In genomic region chr1:224447971-224448370, GRCh38 we compare ENCODE assay signal across 21 cellular contexts. TPM values are rescaled to one million over a fixed set of nuclear protein-coding genes. Genes with fewer than 3 reads are reported as not detected.
A peak's percentile ranks its signal among the peaks of the same experiment; 100 is the strongest.
DNase-seq lines count a peak whose midpoint lies in the region; ATAC-seq and TF ChIP-seq lines count a peak whose summit lies in the region.
"Had no signal": no experiment of that assay in that cellular context is flagged by ENCODE, and none has a peak within 500 bp of the region (broad histone marks: within the 10 kb centered on the region; RNA-seq: fewer than 3 reads in every experiment).

No MANE protein-coding gene starts in this region.

- no peaks in the 10 kb centered on the region for H3K9me3 Mint-ChIP-seq in dendritic cell treated with granulocyte-macrophage colony-stimulating factor and Interleukin-4, amounts not matched to agents 40 ng/mL and 50 ng/mL, for 4 days

- no peak for ATAC-seq in esophagus mucosa
- ATAC-seq: HepG2, Panc1 had no signal

- DNase-seq in mesenchymal stem cell (no peak), suprapubic skin (ENCODE audit: low spot score in 2 of 2) (no peak), thyroid gland (no peak), NCI-H146 treated with DMSO at 0.1 percent for 48 hours (lab: John Stamatoyannopoulos, UW; ENCODE audit: unreplicated experiment) (no peak)
- DNase-seq: BE2C, COR-L47, DND-41, KBM-7, MM.1S, NCI-H1092 treated with DMSO at 0.1 percent for 48 hours, NCI-H1436 treated with DMSO at 0.1 percent for 48 hours, NCI-H2029, NCI-H524 treated with DMSO at 0.1 percent for 48 hours, NCI-H82 had no signal

- no peak overlapping the region for H3K14ac ChIP-seq in mesenchymal stem cell (ENCODE audit: low read length in 2 of 2)

- H3K27ac ChIP-seq in HEK293 (ENCODE audit: extremely low read depth, low read depth, low read length): no peak overlapping the region
- no peak overlapping the region for H3K27ac ChIP-seq in mesenchymal stem cell (ENCODE audit: low read length, poor library complexity, severe bottlenecking)
- H3K27ac ChIP-seq in suprapubic skin: peak overlapping the region; percentile 62
- no peak overlapping the region for H3K27ac ChIP-seq in thyroid gland
- H3K27ac ChIP-seq: HL-60 had no signal

- H3K27me3 ChIP-seq in mesenchymal stem cell (ENCODE audit: control insufficient read depth in 1 of 2, insufficient read depth in 1 of 2, low read length in 2 of 2): no peaks in the 10 kb centered on the region
- H3K27me3 ChIP-seq in suprapubic skin: no peaks in the 10 kb centered on the region
- H3K27me3 ChIP-seq in thyroid gland: no peaks in the 10 kb centered on the region
- H3K27me3 ChIP-seq: BE2C had no signal

- H2AK5ac ChIP-seq in mesenchymal stem cell (ENCODE audit: low read length, severe bottlenecking): no peak overlapping the region

- H3K9ac ChIP-seq in mesenchymal stem cell (ENCODE audit: low read length): peak overlapping the region; percentile 47

- H3K4me1 ChIP-seq in HEK293 (ENCODE audit: control insufficient read depth, insufficient read depth, low read length) (no peaks in the 10 kb centered on the region), mesenchymal stem cell (ENCODE audit: control insufficient read depth, insufficient read depth, low read depth, low read length) (peaks cover 2% of the 10 kb centered on the region), suprapubic skin (peaks cover 15% of the 10 kb centered on the region), thyroid gland (peaks cover 3 to 11% of the 10 kb centered on the region in 2 donors)
- H3K4me1 ChIP-seq: BE2C, HAP-1 had no signal

- no peak for TF ChIP-seq CTCF in HEK293 (tag by site-specific recombination; IDR thresholded peaks at IDR 0.05)
- TF ChIP-seq CTCF in suprapubic skin (IDR thresholded peaks at IDR 0.05): no peak
- TF ChIP-seq CTCF in thyroid gland (IDR thresholded peaks at IDR 0.05): no peak

- no peak overlapping the region for H2BK120ac ChIP-seq in mesenchymal stem cell (ENCODE audit: low read depth, low read length)

- no peak overlapping the region for H3K4ac ChIP-seq in mesenchymal stem cell (ENCODE audit: low read depth in 1 of 2, low read length in 2 of 2)

- POLR2A ChIA-PET in HEK293 (lab: Yijun Ruan, JAX): no interaction called here

- intact Hi-C loops in dendritic cell treated with granulocyte-macrophage colony-stimulating factor and Interleukin-4, amounts not matched to agents 40 ng/mL and 50 ng/mL, for 4 days (cut with micrococcal nuclease): no loop called here
- intact Hi-C loops in thyroid gland (cut with DNase I): no loop called here

- H3K36me3 Mint-ChIP-seq in dendritic cell treated with granulocyte-macrophage colony-stimulating factor and Interleukin-4, amounts not matched to agents 40 ng/mL and 50 ng/mL, for 4 days (ENCODE audit: low read depth): no peaks in the 10 kb centered on the region

- H3K4me1 Mint-ChIP-seq in dendritic cell treated with granulocyte-macrophage colony-stimulating factor and Interleukin-4, amounts not matched to agents 40 ng/mL and 50 ng/mL, for 4 days (ENCODE audit: low read depth): peaks cover 30% of the 10 kb centered on the region

- no peak overlapping the region for H2BK5ac ChIP-seq in mesenchymal stem cell (ENCODE audit: low read depth, low read length, poor library complexity, severe bottlenecking)

- peaks cover 15% of the 10 kb centered on the region for H3K79me1 ChIP-seq in mesenchymal stem cell (replicated peaks; ENCODE audit: low read length, poor library complexity, severe bottlenecking)

- H4K91ac ChIP-seq in mesenchymal stem cell (ENCODE audit: low read length): no peak overlapping the region

- H3K18ac ChIP-seq in mesenchymal stem cell (ENCODE audit: low read depth in 1 of 2, low read length in 2 of 2): no peak overlapping the region

- peak overlapping the region; percentile 9 for H3K4me2 ChIP-seq in mesenchymal stem cell (ENCODE audit: low read length, poor library complexity, severe bottlenecking)

- no peaks in the 10 kb centered on the region for H3K9me3 ChIP-seq in HEK293 (ENCODE audit: control insufficient read depth, insufficient read depth, low read depth, low read length)
- H3K9me3 ChIP-seq in mesenchymal stem cell (ENCODE audit: control insufficient read depth, low read length): no peaks in the 10 kb centered on the region
- no peaks in the 10 kb centered on the region for H3K9me3 ChIP-seq in suprapubic skin
- no peaks in the 10 kb centered on the region for H3K9me3 ChIP-seq in thyroid gland
- H3K9me3 ChIP-seq: BE2C, HAP-1 had no signal

- TF ChIP-seq POLR2A in suprapubic skin (IDR thresholded peaks at IDR 0.05) (no peak), thyroid gland (IDR thresholded peaks at IDR 0.05) (no peak)

- H4K8ac ChIP-seq in mesenchymal stem cell (ENCODE audit: low read length): peak overlapping the region; percentile 37

- no peak overlapping the region for H3K4me3 ChIP-seq in HEK293 (ENCODE audit: low read depth, low read length)
- no peak overlapping the region for H3K4me3 ChIP-seq in mesenchymal stem cell (ENCODE audit: insufficient read depth in 1 of 2, low read depth in 1 of 2, low read length in 2 of 2)
- no peak overlapping the region for H3K4me3 ChIP-seq in suprapubic skin
- H3K4me3 ChIP-seq in thyroid gland (replicated peaks in 1 of 3): no peak overlapping the region
- H3K4me3 ChIP-seq: HAP-1 had no signal

- CTCF ChIA-PET in HEK293 (lab: Yijun Ruan, JAX): interaction anchor here (0.6 to 2.4 kb wide), 5 partner anchors 9 to 749 kb away, joined by 3 to 14 read pairs (median 3); no protein-coding TSS in a partner anchor

- no peak for TF ChIP-seq EP300 in suprapubic skin (IDR thresholded peaks at IDR 0.05)

- H3K27ac Mint-ChIP-seq in dendritic cell treated with granulocyte-macrophage colony-stimulating factor and Interleukin-4, amounts not matched to agents 40 ng/mL and 50 ng/mL, for 4 days: peak overlapping the region; percentile 5

- H2BK15ac ChIP-seq in mesenchymal stem cell (ENCODE audit: low read depth, poor library complexity, severe bottlenecking): no peak overlapping the region

- peak overlapping the region in 1 of 2 experiments; percentile 35 for H3K23ac ChIP-seq in mesenchymal stem cell (ENCODE audit: low read length in 2 of 2)

- no peaks in the 10 kb centered on the region for H3K27me3 Mint-ChIP-seq in dendritic cell treated with granulocyte-macrophage colony-stimulating factor and Interleukin-4, amounts not matched to agents 40 ng/mL and 50 ng/mL, for 4 days

- WGBS in mesenchymal stem cell: 98% methylated on average over 3 of the region's 3 CpGs
- WGBS in suprapubic skin: 92% methylated on average over 3 of the region's 3 CpGs
- 97 to 98% methylated on average over 3 of the region's 3 CpGs for WGBS in thyroid gland, 2 donors

- no peaks in the 10 kb centered on the region; a peak in 1 of 3 replicates for H3K36me3 ChIP-seq in HEK293 (ENCODE audit: control insufficient read depth in 2 of 2, insufficient read depth in 1 of 2, low read length in 2 of 2)
- H3K36me3 ChIP-seq in mesenchymal stem cell (ENCODE audit: control insufficient read depth in 1 of 2, insufficient read depth in 2 of 2, low read depth in 1 of 2, low read length in 2 of 2): peaks cover 3 to 4% of the 10 kb centered on the region in 2 experiments
- no peaks in the 10 kb centered on the region for H3K36me3 ChIP-seq in suprapubic skin
- no peaks in the 10 kb centered on the region for H3K36me3 ChIP-seq in thyroid gland
- H3K36me3 ChIP-seq: BE2C, HAP-1 had no signal

- no peak overlapping the region for H2AFZ ChIP-seq in mesenchymal stem cell (ENCODE audit: low read depth, low read length)

- no peak overlapping the region for H2BK12ac ChIP-seq in mesenchymal stem cell (ENCODE audit: low read length in 2 of 2)

- no peak overlapping the region for H3K4me3 Mint-ChIP-seq in dendritic cell treated with granulocyte-macrophage colony-stimulating factor and Interleukin-4, amounts not matched to agents 40 ng/mL and 50 ng/mL, for 4 days

TF ChIP-seq in HEK293, 187 proteins besides CTCF, POLR2A, EP300 and RAD21:
- TF ChIP-seq ZNF121 (tag by site-specific recombination; IDR thresholded peaks at IDR 0.05) (peak; percentile 53; the same call in 1 of the 2 replicates), ZNF626 (tag by site-specific recombination; IDR thresholded peaks at IDR 0.05) (no peak)
TF ChIP-seq in HEK293: peak in this region for 1.

RNA-seq across cellular contexts. Expression of gene WDR26, which starts 13.4 kb away (rescaled TPM):
- 71.2 TPM for polyA plus RNA-seq in mesenchymal stem cell (2013, experiment 1 of 2)
- 67.9 TPM for polyA plus RNA-seq in mesenchymal stem cell (2013, experiment 2 of 2)
- total RNA-seq in suprapubic skin (100 to 1,000 TPM in 3 of 4 donors, 10 to 100 TPM in 1; 92.4 to 174 (median 111) TPM), esophagus mucosa (52.9 TPM), thyroid gland (100 to 1,000 TPM in 1 of 4 donors, 10 to 100 TPM in 3; 72.8 to 116 (median 89.2) TPM)
